1 cellular context compared by ENCODE assay signal in the genomic region with DNA sequence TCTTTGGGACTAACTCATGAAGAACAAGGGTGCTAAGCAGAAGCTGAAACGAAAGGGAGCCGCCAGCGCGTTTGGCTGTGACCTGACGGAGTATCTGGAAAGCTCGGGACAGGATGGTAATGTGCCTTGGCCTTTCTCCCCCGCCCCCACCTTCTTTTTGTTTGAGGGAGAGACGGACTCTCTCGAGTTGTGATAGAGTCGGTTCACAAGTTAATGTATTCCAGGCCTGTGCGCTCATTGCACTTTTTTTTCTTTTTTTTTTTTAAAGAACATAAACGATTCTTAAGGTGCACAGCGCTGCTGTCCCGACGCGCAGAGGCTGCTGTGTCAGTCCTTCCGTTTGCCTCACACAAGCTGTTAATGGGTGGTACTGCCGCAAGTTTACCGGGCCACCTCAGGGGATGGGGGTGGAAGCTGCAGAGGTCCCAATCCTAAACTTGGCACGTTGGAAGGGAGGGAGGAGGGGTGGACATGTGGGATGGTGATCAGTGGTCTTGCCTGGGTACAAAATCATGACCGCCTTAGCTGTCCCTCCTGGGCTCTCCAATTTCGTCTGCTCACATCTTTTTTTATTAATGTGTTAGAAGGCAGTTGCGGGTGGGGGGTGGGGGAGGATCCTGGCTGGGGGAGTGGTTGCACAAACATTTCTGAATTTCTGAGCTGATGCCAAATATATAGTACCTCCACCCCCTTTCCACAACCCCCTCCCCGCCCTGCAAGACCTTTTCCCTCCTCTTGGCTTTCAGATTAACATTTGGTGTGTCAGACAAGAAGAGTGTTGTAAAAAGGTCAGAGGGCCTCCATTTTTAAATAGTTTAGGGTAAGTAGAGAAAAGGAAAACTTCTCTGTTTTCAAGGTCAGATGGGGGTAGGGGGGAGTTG.
TF ChIP-seq lines count a peak whose summit lies in the region.

No MANE protein-coding gene starts in this region.

TF ChIP-seq in endothelial cell of umbilical vein, 7 proteins besides CTCF, POLR2A, EP300 and RAD21:
- TF ChIP-seq FOS (IDR thresholded peaks at IDR 0.05; ENCODE audit: borderline replicate concordance, insufficient read depth, low read length) (no peak), EZH2 (IDR thresholded peaks at IDR 0.05; ENCODE audit: borderline replicate concordance, low read depth, low read length, severe bottlenecking) (no peak), GATA2 (IDR thresholded peaks at IDR 0.05; ENCODE audit: insufficient read depth, insufficient read length, low read depth, low read length) (no peak), POLR2AphosphoS5 (IDR thresholded peaks at IDR 0.05; ENCODE audit: insufficient read depth, low read depth, low read length) (no peak), JUN (IDR thresholded peaks at IDR 0.05; ENCODE audit: borderline replicate concordance, insufficient read depth, insufficient read length, low read depth) (no peak), MYC (IDR thresholded peaks at IDR 0.05; ENCODE audit: low read depth, low read length) (no peak)
- TF ChIP-seq, protein P1, sequence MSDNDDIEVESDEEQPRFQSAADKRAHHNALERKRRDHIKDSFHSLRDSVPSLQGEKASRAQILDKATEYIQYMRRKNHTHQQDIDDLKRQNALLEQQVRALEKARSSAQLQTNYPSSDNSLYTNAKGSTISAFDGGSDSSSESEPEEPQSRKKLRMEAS (IDR thresholded peaks at IDR 0.05; ENCODE audit: insufficient read depth, insufficient read length): no peak
